In the genomic region with DNA sequence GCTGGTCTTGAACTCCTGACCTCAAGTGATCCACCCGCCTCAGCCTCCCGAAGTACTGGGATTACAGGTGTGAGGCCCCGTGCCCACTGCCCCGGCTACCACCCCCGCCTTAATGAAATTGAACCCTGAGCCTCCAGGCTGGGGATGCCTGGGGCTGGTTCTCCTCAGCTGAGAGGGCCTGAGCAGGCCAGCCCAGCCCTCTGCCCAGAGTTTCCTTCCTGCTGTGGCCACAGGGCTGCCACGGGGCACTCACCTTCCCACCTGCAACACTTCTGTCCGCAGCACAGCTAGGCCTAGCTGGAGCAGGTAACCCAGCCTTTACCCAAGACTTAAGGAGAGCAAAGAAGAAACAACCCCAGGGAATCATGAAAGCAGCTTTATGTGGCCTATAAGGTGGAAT, we compare ENCODE assay signal across 23 cellular contexts.
"Had no signal": no experiment of that assay in that cellular context is flagged by ENCODE, and none has a peak within 500 bp of the region (broad histone marks: within the 10 kb centered on the region; RNA-seq: fewer than 3 reads in every experiment).

No MANE protein-coding gene starts in this region.

- H3K9me3 ChIP-seq: colonic mucosa, esophagus squamous epithelium, mucosa of descending colon, ovary, psoas muscle, suprapubic skin, transverse colon, upper lobe of right lung, vagina had no signal

- DNase-seq: colonic mucosa; effector memory CD4-positive, alpha-beta T cell; esophagus squamous epithelium; foreskin melanocyte; hypothalamus; immature natural killer cell; mucosa of descending colon; naive B cell; ovary; psoas muscle; right cardiac atrium; small intestine; stimulated activated CD4-positive, alpha-beta T cell treated with anti-CD3 and anti-CD28 coated beads, Interleukin-15, amount 100 ng/mL, for 24 hours; stimulated activated CD4-positive, alpha-beta T cell treated with anti-CD3 and anti-CD28 coated beads, Interleukin-2, amount 100 ng/mL, for 48 hours; stimulated activated naive B cell treated with anti-CD40 and anti-IgM and Interleukin-4, amounts not matched to agents 10 μg/mL and 1 μg/mL and 100 μg/mL, for 72 hours; transverse colon; upper lobe of right lung had no signal

- H3K4me3 ChIP-seq: colonic mucosa, esophagus squamous epithelium, lung, mucosa of descending colon, ovary, psoas muscle, suprapubic skin, upper lobe of right lung, vagina had no signal

- FAIRE-seq: endothelial cell of umbilical vein, keratinocyte, small intestine had no signal

- H3K4me1 ChIP-seq: colonic mucosa, psoas muscle, suprapubic skin, vagina had no signal

- H3K27me3 ChIP-seq: colonic mucosa, esophagus squamous epithelium, ovary, suprapubic skin, transverse colon, upper lobe of right lung, vagina had no signal

- H3K27ac ChIP-seq: colonic mucosa, esophagus squamous epithelium, ovary, psoas muscle, suprapubic skin, upper lobe of right lung, vagina had no signal

- ATAC-seq: natural killer cell treated with Interleukin-12 subunit alpha and Interleukin-12 subunit beta and Interleukin-15 and Interleukin-18, amount 100 ng/mL, for 72 hours; psoas muscle; right cardiac atrium; stimulated activated naive B cell treated with anti-CD40 and anti-IgM and Interleukin-4, amounts not matched to agents 10 μg/mL and 1 μg/mL and 100 μg/mL, for 72 hours had no signal

- H3K36me3 ChIP-seq: colonic mucosa, esophagus squamous epithelium, ovary, suprapubic skin, transverse colon, upper lobe of right lung, vagina had no signal
